In the genomic region with DNA sequence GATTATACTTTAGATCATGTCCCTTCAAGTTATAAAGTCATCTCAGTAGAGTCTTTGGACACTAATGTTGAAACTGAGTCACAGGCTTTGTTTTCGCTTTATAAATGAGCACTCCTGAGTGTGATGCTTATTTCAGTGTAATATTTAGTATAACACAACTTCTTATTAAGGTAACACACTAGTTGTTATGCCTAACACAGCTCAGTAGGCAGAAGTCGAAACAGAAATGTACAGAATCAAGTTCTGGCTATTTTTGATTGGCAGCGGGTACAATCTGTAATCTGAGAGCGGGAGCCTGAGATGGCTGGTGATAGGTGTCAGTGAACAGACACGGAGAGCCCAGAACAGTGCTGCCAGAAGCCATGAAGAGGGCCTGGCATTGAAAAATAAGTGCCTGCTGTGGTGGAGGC, we compare ENCODE assay signal across 15 cellular contexts. TPM values are rescaled to one million over a fixed set of nuclear protein-coding genes. Genes with fewer than 3 reads are reported as not detected.
DNase-seq lines count a peak whose midpoint lies in the region; ATAC-seq lines count a peak whose summit lies in the region.
"Had no signal": no experiment of that assay in that cellular context is flagged by ENCODE, and none has a peak within 500 bp of the region (broad histone marks: within the 10 kb centered on the region; RNA-seq: fewer than 3 reads in every experiment).

No MANE protein-coding gene starts in this region.

- H3K9me3 Mint-ChIP-seq in activated naive CD4-positive, alpha-beta T cell treated with anti-CD3 and anti-CD28 coated beads for 36 hours, result no peaks in the 10 kb centered on the region
- no peaks in the 10 kb centered on the region for H3K9me3 Mint-ChIP-seq in activated naive CD4-positive, alpha-beta T cell treated with anti-CD3 and anti-CD28 coated beads, Interleukin-2, amount 10 ng/mL, durations not matched to agents 7 days and 5 days
- no peaks in the 10 kb centered on the region for H3K9me3 Mint-ChIP-seq in stimulated activated effector memory CD8-positive, alpha-beta T cell treated with anti-CD3 and anti-CD28 coated beads, Interleukin-12 subunit alpha, Interleukin-12 subunit beta, amount 100 ng/mL, for 72 hours
- H3K9me3 Mint-ChIP-seq: endodermal cell had no signal

- peak; percentile 49 for ATAC-seq in HG03280 (IDR thresholded peaks at IDR 0.05; ENCODE audit: unreplicated experiment)
- ATAC-seq in stimulated activated effector memory CD8-positive, alpha-beta T cell treated with anti-CD3 and anti-CD28 coated beads, Interleukin-12 subunit alpha, Interleukin-12 subunit beta, amount 100 ng/mL, for 72 hours, result peak; percentile 91
- ATAC-seq: foreskin keratinocyte, HCT116 had no signal

- H3K4me1 Mint-ChIP-seq in activated naive CD4-positive, alpha-beta T cell treated with anti-CD3 and anti-CD28 coated beads for 36 hours (ENCODE audit: low read depth), result peaks cover 91% of the 10 kb centered on the region
- H3K4me1 Mint-ChIP-seq in activated naive CD4-positive, alpha-beta T cell treated with anti-CD3 and anti-CD28 coated beads, Interleukin-2, amount 10 ng/mL, durations not matched to agents 7 days and 5 days, result peaks cover 90% of the 10 kb centered on the region
- peaks cover 86% of the 10 kb centered on the region for H3K4me1 Mint-ChIP-seq in stimulated activated effector memory CD8-positive, alpha-beta T cell treated with anti-CD3 and anti-CD28 coated beads, Interleukin-12 subunit alpha, Interleukin-12 subunit beta, amount 100 ng/mL, for 72 hours

- H3K27me3 Mint-ChIP-seq in activated naive CD4-positive, alpha-beta T cell treated with anti-CD3 and anti-CD28 coated beads for 36 hours (ENCODE audit: low read depth), result no peaks in the 10 kb centered on the region
- H3K27me3 Mint-ChIP-seq in activated naive CD4-positive, alpha-beta T cell treated with anti-CD3 and anti-CD28 coated beads, Interleukin-2, amount 10 ng/mL, durations not matched to agents 7 days and 5 days, result no peaks in the 10 kb centered on the region

- CTCF ChIA-PET in activated naive CD4-positive, alpha-beta T cell treated with anti-CD3 and anti-CD28 coated beads for 36 hours (lab: Charles Lee), result interaction anchor here (0.6 to 3.6 kb wide), 10 partner anchors 9 to 178 kb away, joined by 3 to 23 read pairs (median 6); no protein-coding TSS in a partner anchor
- CTCF ChIA-PET in activated naive CD4-positive, alpha-beta T cell treated with anti-CD3 and anti-CD28 coated beads, Interleukin-2, amount 10 ng/mL, durations not matched to agents 7 days and 5 days (lab: Charles Lee), result interaction anchor here (1.2 to 2.1 kb wide), 4 partner anchors 9 to 218 kb away, joined by 4 to 14 read pairs (median 6); no protein-coding TSS in a partner anchor

- intact Hi-C loops in activated naive CD4-positive, alpha-beta T cell treated with anti-CD3 and anti-CD28 coated beads for 36 hours (cut with micrococcal nuclease), result loop anchor here (1.0 to 10.0 kb wide), 8 partner anchors 8 to 1322 kb away; a partner anchor contains a TSS

- H3K36me3 Mint-ChIP-seq in activated naive CD4-positive, alpha-beta T cell treated with anti-CD3 and anti-CD28 coated beads for 36 hours (ENCODE audit: low read depth), result peaks cover 26% of the 10 kb centered on the region
- H3K36me3 Mint-ChIP-seq in activated naive CD4-positive, alpha-beta T cell treated with anti-CD3 and anti-CD28 coated beads, Interleukin-2, amount 10 ng/mL, durations not matched to agents 7 days and 5 days, result peaks cover 43% of the 10 kb centered on the region
- peaks cover 40% of the 10 kb centered on the region for H3K36me3 Mint-ChIP-seq in stimulated activated effector memory CD8-positive, alpha-beta T cell treated with anti-CD3 and anti-CD28 coated beads, Interleukin-12 subunit alpha, Interleukin-12 subunit beta, amount 100 ng/mL, for 72 hours

- peak overlapping the region; percentile 95 for H3K27ac Mint-ChIP-seq in activated naive CD4-positive, alpha-beta T cell treated with anti-CD3 and anti-CD28 coated beads for 36 hours
- H3K27ac Mint-ChIP-seq in activated naive CD4-positive, alpha-beta T cell treated with anti-CD3 and anti-CD28 coated beads, Interleukin-2, amount 10 ng/mL, durations not matched to agents 7 days and 5 days, result peak overlapping the region; percentile 91
- H3K27ac Mint-ChIP-seq in stimulated activated effector memory CD8-positive, alpha-beta T cell treated with anti-CD3 and anti-CD28 coated beads, Interleukin-12 subunit alpha, Interleukin-12 subunit beta, amount 100 ng/mL, for 72 hours, result peak overlapping the region; percentile 94

- H3K4me3 Mint-ChIP-seq in activated naive CD4-positive, alpha-beta T cell treated with anti-CD3 and anti-CD28 coated beads for 36 hours, result peak overlapping the region; percentile 61
- peak overlapping the region; percentile 52 for H3K4me3 Mint-ChIP-seq in activated naive CD4-positive, alpha-beta T cell treated with anti-CD3 and anti-CD28 coated beads, Interleukin-2, amount 10 ng/mL, durations not matched to agents 7 days and 5 days
- H3K4me3 Mint-ChIP-seq in stimulated activated effector memory CD8-positive, alpha-beta T cell treated with anti-CD3 and anti-CD28 coated beads, Interleukin-12 subunit alpha, Interleukin-12 subunit beta, amount 100 ng/mL, for 72 hours, result peak overlapping the region; percentile 65
- H3K4me3 Mint-ChIP-seq: endodermal cell had no signal

- no peak for DNase-seq in activated naive CD4-positive, alpha-beta T cell treated with anti-CD3 and anti-CD28 coated beads for 36 hours
- no peak for DNase-seq in activated naive CD4-positive, alpha-beta T cell (lab: John Stamatoyannopoulos, UW)
- peak; percentile 33 for DNase-seq in activated naive CD4-positive, alpha-beta T cell treated with anti-CD3 and anti-CD28 coated beads, Interleukin-2, amount 10 ng/mL, durations not matched to agents 7 days and 5 days
- DNase-seq in stimulated activated effector memory CD8-positive, alpha-beta T cell treated with anti-CD3 and anti-CD28 coated beads, Interleukin-12 subunit alpha, Interleukin-12 subunit beta, amount 100 ng/mL, for 72 hours (ENCODE audit: low spot score in 2 of 2), result no peak
- DNase-seq in NCI-H345 (lab: John Stamatoyannopoulos, UW) (no peak), iPS-NIHi7 (ENCODE audit: extremely low spot score) (no peak), NCI-H82 treated with DMSO at 0.1 percent for 48 hours (lab: John Stamatoyannopoulos, UW; ENCODE audit: unreplicated experiment) (no peak)
- DNase-seq: DND-41, endodermal cell, foreskin keratinocyte, midbrain, NCI-H1417, NCI-H748 treated with DMSO at 0.1 percent for 48 hours had no signal

RNA-seq across cellular contexts. Expression of a gene that starts 11.4 kb away (rescaled TPM):
- 10 to 100 TPM; 61.1 to 61.2 TPM for total RNA-seq in activated naive CD4-positive, alpha-beta T cell treated with anti-CD3 and anti-CD28 coated beads for 36 hours
